Comparison of ENCODE assay signal across 1 cellular context in the genomic region with DNA sequence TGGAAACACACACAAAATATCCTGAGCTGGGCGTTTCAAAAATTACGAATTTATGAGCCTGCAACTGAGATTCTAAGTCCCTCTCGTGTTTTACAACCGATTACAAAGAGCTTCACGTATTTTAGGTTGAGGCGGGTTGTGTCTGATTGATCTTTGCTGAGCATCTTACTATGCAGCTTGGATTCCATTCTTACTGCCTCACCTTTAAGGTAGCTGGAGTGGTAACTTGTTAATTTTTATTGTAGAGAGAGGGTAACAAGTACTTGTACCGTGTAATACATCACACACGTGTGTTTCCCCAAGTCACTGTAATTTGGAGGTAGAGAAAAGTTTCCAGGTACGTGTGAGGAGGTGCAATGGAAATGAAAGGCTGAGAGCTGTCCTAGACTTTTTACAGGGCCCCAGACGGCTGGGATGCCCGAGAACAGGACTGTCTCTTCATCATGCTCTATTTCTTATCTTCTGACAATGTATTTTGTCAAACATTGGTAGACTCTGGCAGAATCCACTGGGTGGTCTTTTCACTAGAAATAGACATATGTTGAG.
TF ChIP-seq lines count a peak whose summit lies in the region.

No MANE protein-coding gene starts in this region.

TF ChIP-seq in H1, 55 proteins besides CTCF, POLR2A, EP300 and RAD21 (continued from another document):
- peak; percentile 93 for TF ChIP-seq ASH2L (IDR thresholded peaks at IDR 0.05; ENCODE audit: low read length)
- TF ChIP-seq RXRA (IDR thresholded peaks at IDR 0.05; ENCODE audit: insufficient read depth, low read depth, low read length), result no peak
